In genomic region chr14:49853572-49854375, GRCh38 we compare ENCODE assay signal across 8 cellular contexts. TPM values are rescaled to one million over a fixed set of nuclear protein-coding genes. Genes with fewer than 3 reads are reported as not detected.
DNase-seq lines count a peak whose midpoint lies in the region; ATAC-seq and TF ChIP-seq lines count a peak whose summit lies in the region.

No MANE protein-coding gene starts in this region.

- H3K36me3 ChIP-seq in Loucy (ENCODE audit: insufficient read depth, low read length) (peaks cover 4% of the 10 kb centered on the region; the same call in 1 of the 2 replicates), cardiac muscle cell (peaks cover 20% of the 10 kb centered on the region)

- H3K4me3 ChIP-seq in Loucy (ENCODE audit: low read length, poor library complexity, severe bottlenecking) (peak overlapping the region; percentile 90), cardiac muscle cell (peak overlapping the region; percentile 58)

- H3K27ac Mint-ChIP-seq in activated naive CD8-positive, alpha-beta T cell: peak overlapping the region; percentile 55
- H3K27ac Mint-ChIP-seq in type B pancreatic cell: peak overlapping the region; percentile 98

- H3K4me1 Mint-ChIP-seq in activated naive CD8-positive, alpha-beta T cell (ENCODE audit: low read depth): peaks cover 35% of the 10 kb centered on the region
- H3K4me1 Mint-ChIP-seq in type B pancreatic cell (ENCODE audit: unreplicated experiment): peaks cover 17% of the 10 kb centered on the region

- DNase-seq in A172 (ENCODE audit: low spot score) (peak; percentile 65), cardiac muscle cell (ENCODE audit: low read depth in 1 of 2, low spot score in 1 of 2) (peak; percentile 88 to 91), posterior cingulate gyrus (peak; percentile 33 to 94 (median 60)), type B pancreatic cell (ENCODE audit: extremely low spot score, unreplicated experiment) (peak; percentile 74)

- ATAC-seq in GM18519 (IDR thresholded peaks at IDR 0.05; ENCODE audit: low FRiP score, unreplicated experiment) (peak; percentile 33), SK-N-SH treated with all-trans-retinoic acid at 6 μM for 48 hours (peak; percentile 91)

- H2AFZ ChIP-seq in Loucy (ENCODE audit: low read length): peak overlapping the region; percentile 98; the same call in 1 of the 2 replicates

- peak overlapping the region; percentile 90 for H3K9ac ChIP-seq in Loucy (ENCODE audit: low read depth, low read length, poor library complexity, severe bottlenecking)

- H3K9me3 Mint-ChIP-seq in activated naive CD8-positive, alpha-beta T cell (ENCODE audit: low read depth): no peaks in the 10 kb centered on the region
- no peaks in the 10 kb centered on the region for H3K9me3 Mint-ChIP-seq in type B pancreatic cell

- H3K9me3 ChIP-seq in Loucy (ENCODE audit: insufficient read depth, low read depth, low read length) (no peaks in the 10 kb centered on the region), cardiac muscle cell (ENCODE audit: low read depth) (no peaks in the 10 kb centered on the region)

- H4K20me1 ChIP-seq in Loucy (ENCODE audit: insufficient read depth, low read length, poor library complexity, severe bottlenecking): peaks cover 31% of the 10 kb centered on the region

- H3K27me3 Mint-ChIP-seq in activated naive CD8-positive, alpha-beta T cell: no peaks in the 10 kb centered on the region
- no peaks in the 10 kb centered on the region for H3K27me3 Mint-ChIP-seq in type B pancreatic cell

- H3F3A ChIP-seq in Loucy (ENCODE audit: low read depth): no peaks in the 10 kb centered on the region

- H3K9me2 ChIP-seq in Loucy (replicated peaks; ENCODE audit: low read depth, low read length): no peaks in the 10 kb centered on the region

- H3K4me1 ChIP-seq in Loucy (ENCODE audit: insufficient read depth, low read length, poor library complexity, severe bottlenecking) (peaks cover 29% of the 10 kb centered on the region), cardiac muscle cell (ENCODE audit: low read depth) (peaks cover 19% of the 10 kb centered on the region)

- H3K4me3 Mint-ChIP-seq in activated naive CD8-positive, alpha-beta T cell: peak overlapping the region; percentile 98
- H3K4me3 Mint-ChIP-seq in type B pancreatic cell: peak overlapping the region; percentile 99

- H3K4me2 ChIP-seq in Loucy (ENCODE audit: low read depth, low read length, poor library complexity, severe bottlenecking): peak overlapping the region; percentile 77

- TF ChIP-seq CTCF in Loucy (conservative IDR thresholded peaks at IDR 0.05; ENCODE audit: low read length) (0 out of 2 replicates have a peak, but pooled peaks have one; percentile 19), cardiac muscle cell (IDR thresholded peaks at IDR 0.05; ENCODE audit: low read depth, low read length) (peak; percentile 80), type B pancreatic cell (conservative IDR thresholded peaks at IDR 0.05) (peak; percentile 85)

- peaks cover 39% of the 10 kb centered on the region for H3K79me2 ChIP-seq in Loucy (ENCODE audit: insufficient read depth, low read length)

- intact Hi-C loops in posterior cingulate gyrus (cut with DNase I): loop anchor here (2.0 to 5.0 kb wide), 2 partner anchors 161 to 251 kb away; partner anchors contain the start of gene KLHDC1

- no peak overlapping the region for H3K27ac ChIP-seq in cardiac muscle cell

- peaks cover 6% of the 10 kb centered on the region for H3K36me3 Mint-ChIP-seq in activated naive CD8-positive, alpha-beta T cell
- peaks cover 12% of the 10 kb centered on the region for H3K36me3 Mint-ChIP-seq in type B pancreatic cell

- H3K27me3 ChIP-seq in Loucy (ENCODE audit: insufficient read depth, low read length, poor library complexity, severe bottlenecking): no peaks in the 10 kb centered on the region
- H3K27me3 ChIP-seq in cardiac muscle cell: no peaks in the 10 kb centered on the region

TF ChIP-seq in SK-N-SH treated with all-trans-retinoic acid at 6 μM for 48 hours, 23 proteins besides CTCF, POLR2A, EP300 and RAD21:
- peak; percentile 31; the same call in 1 of the 2 replicates for TF ChIP-seq ZNF8 (CRISPR knock-in tag; IDR thresholded peaks at IDR 0.05)
- peak; percentile 69; the same call in 1 of the 2 replicates for TF ChIP-seq ZFP3 (CRISPR knock-in tag; IDR thresholded peaks at IDR 0.05)
- TF ChIP-seq TCF4 (CRISPR knock-in tag; IDR thresholded peaks at IDR 0.05; ENCODE audit: borderline replicate concordance): no peak
- 0 out of 2 replicates have a peak, but pooled peaks have one; percentile 44 for TF ChIP-seq SNAI2 (CRISPR knock-in tag; IDR thresholded peaks at IDR 0.05)
TF ChIP-seq in SK-N-SH treated with all-trans-retinoic acid at 6 μM for 48 hours: peak in this region for 3.

RNA-seq across cellular contexts. Expression of gene NEMF, which starts 1.2 kb away (rescaled TPM):
- 24.1 and 33.2 TPM in 2 replicates for total RNA-seq in A172 (2014; rRNA removed; shearing (Covaris generic))
- 33.9 and 43.9 TPM in 2 replicates for total RNA-seq in cardiac muscle cell
- 71.9 and 80.5 TPM in 2 replicates for polyA plus RNA-seq in cardiac muscle cell
- total RNA-seq in type B pancreatic cell (ENCODE audit: low replicate concordance): 87.9 and 104 TPM in 2 replicates

RNA-seq across cellular contexts. Expression of gene ARF6, which starts 39.1 kb away (rescaled TPM):
- total RNA-seq in A172 (2014; rRNA removed; shearing (Covaris generic)): 51.6 and 51.9 TPM in 2 replicates
- total RNA-seq in cardiac muscle cell (22.5 and 23.3 TPM in 2 replicates), type B pancreatic cell (ENCODE audit: low replicate concordance) (86.4 and 184 TPM in 2 replicates)
- polyA plus RNA-seq in cardiac muscle cell: 27.8 and 28.4 TPM in 2 replicates

Comparison
In these comparisons a context has a peak if more than half of its experiments do, and no peak if none do; other contexts are left out.
1. CTCF ChIP-seq: peak in every context shown above with its lines; median percentile 85 in type B pancreatic cell; 80 in cardiac muscle cell; 19 in Loucy.